In the genomic region with DNA sequence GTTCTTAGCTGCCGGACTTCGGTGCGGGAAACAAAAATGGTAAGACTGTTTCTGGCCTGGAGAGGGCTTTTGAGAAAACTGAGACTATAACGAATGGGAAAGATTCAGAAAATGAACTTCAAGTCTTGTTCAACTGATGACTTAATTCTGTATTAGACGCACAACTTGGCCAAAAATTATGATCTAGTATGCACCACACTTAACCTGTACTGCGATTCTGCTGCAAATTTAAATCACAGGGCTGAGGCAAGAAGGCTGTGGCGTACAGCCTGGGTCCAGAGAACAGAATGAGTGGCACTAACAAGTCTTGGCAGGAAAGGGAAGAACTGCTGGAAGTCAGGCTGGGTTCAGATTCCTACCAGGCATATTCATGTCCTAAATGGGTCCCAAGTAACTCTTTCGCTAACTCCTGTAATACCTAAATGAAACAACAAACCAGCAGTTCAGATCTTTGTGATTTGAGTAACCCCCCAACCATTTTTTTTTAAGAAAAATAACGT, we compare ENCODE assay signal across 9 cellular contexts. TPM values are rescaled to one million over a fixed set of nuclear protein-coding genes. Genes with fewer than 3 reads are reported as not detected.
DNase-seq lines count a peak whose midpoint lies in the region; ATAC-seq and TF ChIP-seq lines count a peak whose summit lies in the region.
"Had no signal": no experiment of that assay in that cellular context is flagged by ENCODE, and none has a peak within 500 bp of the region (broad histone marks: within the 10 kb centered on the region; RNA-seq: fewer than 3 reads in every experiment).

No MANE protein-coding gene starts in this region.

- TF ChIP-seq CTCF in mammary epithelial cell (conservative IDR thresholded peaks at IDR 0.05 in 1 of 2, IDR thresholded peaks at IDR 0.05 in 1 of 2; ENCODE audit: extremely low read depth in 1 of 2, insufficient read depth in 1 of 2, low read depth in 1 of 2, low read length in 2 of 2) (no peak), suprapubic skin (IDR thresholded peaks at IDR 0.05) (no peak), PC-9 (conservative IDR thresholded peaks at IDR 0.05) (no peak)

- CTCF ChIA-PET in mammary epithelial cell (lab: Charles Lee; ENCODE audit: low non-redundant PET), result interaction anchor here (0.5 kb wide), 1 partner anchor 215 kb away, joined by 3 read pairs; no protein-coding TSS in a partner anchor
- CTCF ChIA-PET in PC-9 (lab: Charles Lee), result no interaction called here

- H3K4me2 ChIP-seq in mammary epithelial cell (ENCODE audit: insufficient read depth, low read depth, low read length) (peak overlapping the region; percentile 98), PC-9 (no peak overlapping the region)

- peaks cover 21% of the 10 kb centered on the region for H3K36me3 Mint-ChIP-seq in activated T-cell treated with anti-CD3 and anti-CD28 coated beads, Interleukin-2, amount 50 U/mL, for 24 hours (ENCODE audit: low read depth)

- peaks cover 50% of the 10 kb centered on the region for H3K27me3 Mint-ChIP-seq in activated T-cell treated with anti-CD3 and anti-CD28 coated beads, Interleukin-2, amount 50 U/mL, for 24 hours

- peaks cover 25% of the 10 kb centered on the region for H3K4me1 ChIP-seq in mammary epithelial cell (ENCODE audit: insufficient read depth, low read length)
- peaks cover 30% of the 10 kb centered on the region for H3K4me1 ChIP-seq in suprapubic skin
- H3K4me1 ChIP-seq in PC-9 (replicated peaks; ENCODE audit: insufficient read depth), result no peaks in the 10 kb centered on the region

- H3K4me1 Mint-ChIP-seq in activated T-cell treated with anti-CD3 and anti-CD28 coated beads, Interleukin-2, amount 50 U/mL, for 24 hours (ENCODE audit: low read depth), result peaks cover 6% of the 10 kb centered on the region

- H3K27me3 ChIP-seq in mammary epithelial cell (ENCODE audit: insufficient read depth, low read length), result no peaks in the 10 kb centered on the region
- peaks cover 12% of the 10 kb centered on the region for H3K27me3 ChIP-seq in suprapubic skin
- H3K27me3 ChIP-seq in PC-9 (ENCODE audit: insufficient read depth, low read depth), result peaks cover 34% of the 10 kb centered on the region

- peaks cover 18% of the 10 kb centered on the region for H3K9me3 Mint-ChIP-seq in activated T-cell treated with anti-CD3 and anti-CD28 coated beads, Interleukin-2, amount 50 U/mL, for 24 hours

- dilution Hi-C loops in mammary epithelial cell (cut with HindIII; ENCODE audit: low sequenced_read_pairs), result no loop called here

- ATAC-seq in HG03280 (IDR thresholded peaks at IDR 0.05; ENCODE audit: unreplicated experiment), result no peak

- intact Hi-C loops in mammary epithelial cell (cut with micrococcal nuclease) (loop anchor here (1.0 kb wide), 2 partner anchors 311 to 357 kb away; no protein-coding TSS in a partner anchor), PC-9 (cut with micrococcal nuclease; ENCODE audit: unreplicated experiment) (no loop called here)

- no peak overlapping the region for H3K27ac ChIP-seq in mammary epithelial cell (ENCODE audit: insufficient read depth, low read depth, low read length)
- no peak overlapping the region for H3K27ac ChIP-seq in suprapubic skin
- H3K27ac ChIP-seq in PC-9, result no peak overlapping the region

- H2AFZ ChIP-seq in mammary epithelial cell (ENCODE audit: low read depth, low read length), result peak overlapping the region; percentile 88
- H2AFZ ChIP-seq in PC-9, result no peak overlapping the region

- WGBS in mammary epithelial cell (ENCODE audit: low coverage, missing lambda C conversion rate), result 5% methylated on average over 9 of the region's 9 CpGs
- WGBS in suprapubic skin, result 19% methylated on average over 9 of the region's 9 CpGs

- POLR2A ChIA-PET in PC-9 (lab: Charles Lee; ENCODE audit: unreplicated experiment), result no interaction called here

- in situ Hi-C loops in mammary epithelial cell (cut with MboI; ENCODE audit: low sequenced_read_pairs in 2 of 2), result loop anchor here in 1 of 2 donors (25.0 kb wide), 1 partner anchor 304 kb away; no protein-coding TSS in a partner anchor

- TF ChIP-seq EP300 in suprapubic skin (IDR thresholded peaks at IDR 0.05), result no peak

- no peak overlapping the region for H3K9ac ChIP-seq in mammary epithelial cell (ENCODE audit: insufficient read depth, low read length)

- H3K79me2 ChIP-seq in mammary epithelial cell (ENCODE audit: insufficient read depth, low read length), result no peaks in the 10 kb centered on the region
- H3K79me2 ChIP-seq in PC-9 (ENCODE audit: low read depth), result no peaks in the 10 kb centered on the region

- no peaks in the 10 kb centered on the region for H4K20me1 ChIP-seq in mammary epithelial cell (ENCODE audit: insufficient read depth, low read length)
- H4K20me1 ChIP-seq in PC-9 (ENCODE audit: insufficient read depth), result no peaks in the 10 kb centered on the region

- no peaks in the 10 kb centered on the region for H3K9me2 ChIP-seq in PC-9 (ENCODE audit: insufficient read depth)

- H3K4me3 Mint-ChIP-seq in activated T-cell treated with anti-CD3 and anti-CD28 coated beads, Interleukin-2, amount 50 U/mL, for 24 hours, result peak overlapping the region; percentile 61

- no peak for TF ChIP-seq POLR2A in suprapubic skin (IDR thresholded peaks at IDR 0.05)

- BruUV-seq in mammary epithelial cell (replicated peaks; lab: Mats Ljungman, UMichigan), result no TSS peak
- no TSS peak for BruUV-seq in PC-9 (replicated peaks; lab: Mats Ljungman, UMichigan)

- H3K9me3 ChIP-seq in mammary epithelial cell (replicated peaks; ENCODE audit: insufficient read depth, low read length) (no peaks in the 10 kb centered on the region), suprapubic skin (peaks cover 5% of the 10 kb centered on the region), PC-9 (ENCODE audit: insufficient read depth, low read depth) (peaks cover 14% of the 10 kb centered on the region; the same call in 1 of the 2 replicates)

- H3K4me3 ChIP-seq in mammary epithelial cell (replicated peaks in 1 of 3; ENCODE audit: insufficient read depth in 1 of 3, low read depth in 2 of 3, low read length in 3 of 3) (peak overlapping the region; percentile 37 to 60 (median 49)), suprapubic skin (peak overlapping the region; percentile 58), PC-9 (no peak overlapping the region)

- H3K36me3 ChIP-seq in mammary epithelial cell (ENCODE audit: insufficient read depth, low read length) (no peaks in the 10 kb centered on the region), suprapubic skin (no peaks in the 10 kb centered on the region), PC-9 (ENCODE audit: low read depth) (no peaks in the 10 kb centered on the region)

- H3K27ac Mint-ChIP-seq in activated T-cell treated with anti-CD3 and anti-CD28 coated beads, Interleukin-2, amount 50 U/mL, for 24 hours, result no peak overlapping the region

- no peak for DNase-seq in activated T-cell treated with anti-CD3 and anti-CD28 coated beads, Interleukin-2, amount 50 U/mL, for 24 hours
- DNase-seq in activated T-cell treated with anti-CD3 and anti-CD28 coated beads, Interleukin-2, amount 50 U/mL, for 48 hours, result no peak
- DNase-seq in mammary epithelial cell, result peak; percentile 75
- peak; percentile 27 for DNase-seq in medulla oblongata (ENCODE audit: extremely low spot score)
- no peak for DNase-seq in suprapubic skin (ENCODE audit: low spot score in 2 of 2)
- DNase-seq in PC-9, result no peak
- DNase-seq in NCI-H146 treated with DMSO at 0.1 percent for 48 hours (lab: John Stamatoyannopoulos, UW; ENCODE audit: unreplicated experiment), result no peak

- H3F3A ChIP-seq in PC-9 (ENCODE audit: insufficient read depth, low read depth), result no peaks in the 10 kb centered on the region

RNA-seq across cellular contexts. Expression of a gene that starts 0.8 kb away (rescaled TPM):
- total RNA-seq in mammary epithelial cell (under 1 TPM; 0.33 to 0.54 TPM), suprapubic skin (1 to 10 TPM; 1.6 to 4.4 (median 3.4) TPM), PC-9 (2021) (not detected in 2 replicates)
- 0.02 TPM for polyA plus RNA-seq in mammary epithelial cell
- not detected for polyA minus RNA-seq in mammary epithelial cell
- polyA plus RNA-seq: BJ had no signal

RNA-seq across cellular contexts. Expression of a gene that starts 35.9 kb away (rescaled TPM):
- total RNA-seq in mammary epithelial cell (10 to 100 TPM; 17.5 to 31.7 TPM), suprapubic skin (10 to 100 TPM; 15.5 to 77.3 (median 34.1) TPM), PC-9 (2021) (25.0 and 29.7 TPM in 2 replicates)
- 7.4 TPM for polyA plus RNA-seq in mammary epithelial cell
- polyA minus RNA-seq in mammary epithelial cell, result 7.1 TPM

Comparison
In these comparisons a context has a peak if more than half of its experiments do, and no peak if none do; other contexts are left out.
1. DNase-seq: peak in mammary epithelial cell (single experiment) and medulla oblongata (single experiment); none in activated T-cell treated with anti-CD3 and anti-CD28 coated beads, Interleukin-2, amount 50 U/mL, for 24 hours (single experiment), activated T-cell treated with anti-CD3 and anti-CD28 coated beads, Interleukin-2, amount 50 U/mL, for 48 hours (0 of 2), suprapubic skin (0 of 2), PC-9 (0 of 2) and NCI-H146 treated with DMSO at 0.1 percent for 48 hours (single experiment).